1 cellular context compared by ENCODE assay signal in the genomic region with DNA sequence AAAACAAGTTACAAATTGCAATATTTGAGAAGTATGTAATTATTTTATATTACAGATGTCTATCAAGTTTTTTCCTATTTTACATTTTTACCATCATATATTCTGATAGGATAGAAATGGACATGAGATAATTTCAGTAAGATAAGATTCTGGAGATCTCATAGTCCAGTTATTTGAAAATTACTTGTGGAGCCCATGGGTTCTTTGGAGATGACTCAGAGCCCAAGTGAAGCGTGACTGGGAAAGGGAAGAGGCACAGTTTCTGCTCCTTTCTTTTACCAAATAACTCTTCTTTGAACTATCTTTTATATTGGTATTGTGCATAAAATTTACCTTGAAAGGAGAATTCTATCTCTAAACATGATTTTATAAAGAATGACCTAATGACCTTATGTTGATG.
TF ChIP-seq lines count a peak whose summit lies in the region.

No MANE protein-coding gene starts in this region.

TF ChIP-seq in SK-N-SH treated with all-trans-retinoic acid at 6 μM for 48 hours, 23 proteins besides CTCF, POLR2A, EP300 and RAD21 (continued from another document):
- TF ChIP-seq, protein P1, sequence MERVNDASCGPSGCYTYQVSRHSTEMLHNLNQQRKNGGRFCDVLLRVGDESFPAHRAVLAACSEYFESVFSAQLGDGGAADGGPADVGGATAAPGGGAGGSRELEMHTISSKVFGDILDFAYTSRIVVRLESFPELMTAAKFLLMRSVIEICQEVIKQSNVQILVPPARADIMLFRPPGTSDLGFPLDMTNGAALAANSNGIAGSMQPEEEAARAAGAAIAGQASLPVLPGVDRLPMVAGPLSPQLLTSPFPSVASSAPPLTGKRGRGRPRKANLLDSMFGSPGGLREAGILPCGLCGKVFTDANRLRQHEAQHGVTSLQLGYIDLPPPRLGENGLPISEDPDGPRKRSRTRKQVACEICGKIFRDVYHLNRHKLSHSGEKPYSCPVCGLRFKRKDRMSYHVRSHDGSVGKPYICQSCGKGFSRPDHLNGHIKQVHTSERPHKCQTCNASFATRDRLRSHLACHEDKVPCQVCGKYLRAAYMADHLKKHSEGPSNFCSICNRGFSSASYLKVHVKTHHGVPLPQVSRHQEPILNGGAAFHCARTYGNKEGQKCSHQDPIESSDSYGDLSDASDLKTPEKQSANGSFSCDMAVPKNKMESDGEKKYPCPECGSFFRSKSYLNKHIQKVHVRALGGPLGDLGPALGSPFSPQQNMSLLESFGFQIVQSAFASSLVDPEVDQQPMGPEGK (CRISPR knock-in tag; IDR thresholded peaks at IDR 0.05; ENCODE audit: borderline replicate concordance), result no peak
- TF ChIP-seq TCF4 (CRISPR knock-in tag; IDR thresholded peaks at IDR 0.05; ENCODE audit: borderline replicate concordance) (no peak), CSDC2 (CRISPR knock-in tag; IDR thresholded peaks at IDR 0.05) (no peak), ZFP30 (CRISPR knock-in tag; IDR thresholded peaks at IDR 0.05) (no peak), BACH2 (CRISPR knock-in tag; IDR thresholded peaks at IDR 0.05; ENCODE audit: borderline replicate concordance) (no peak), ESRRG (CRISPR knock-in tag; IDR thresholded peaks at IDR 0.05) (no peak), ZNF565 (CRISPR knock-in tag; conservative IDR thresholded peaks at IDR 0.05; ENCODE audit: low read depth) (no peak), ZFP3 (CRISPR knock-in tag; IDR thresholded peaks at IDR 0.05) (no peak), ARNTL (CRISPR knock-in tag; IDR thresholded peaks at IDR 0.05; ENCODE audit: borderline replicate concordance, low read depth) (no peak), RARB (CRISPR knock-in tag; IDR thresholded peaks at IDR 0.05) (no peak), ZNF8 (CRISPR knock-in tag; IDR thresholded peaks at IDR 0.05) (no peak), SNAI2 (CRISPR knock-in tag; IDR thresholded peaks at IDR 0.05) (no peak), OSR1 (CRISPR knock-in tag; IDR thresholded peaks at IDR 0.05) (no peak), ISL1 (CRISPR knock-in tag; IDR thresholded peaks at IDR 0.05) (no peak), ZC3H10 (CRISPR knock-in tag; IDR thresholded peaks at IDR 0.05) (no peak), PPARA (CRISPR knock-in tag; IDR thresholded peaks at IDR 0.05; ENCODE audit: borderline replicate concordance) (no peak)
- TF ChIP-seq, protein P2, sequence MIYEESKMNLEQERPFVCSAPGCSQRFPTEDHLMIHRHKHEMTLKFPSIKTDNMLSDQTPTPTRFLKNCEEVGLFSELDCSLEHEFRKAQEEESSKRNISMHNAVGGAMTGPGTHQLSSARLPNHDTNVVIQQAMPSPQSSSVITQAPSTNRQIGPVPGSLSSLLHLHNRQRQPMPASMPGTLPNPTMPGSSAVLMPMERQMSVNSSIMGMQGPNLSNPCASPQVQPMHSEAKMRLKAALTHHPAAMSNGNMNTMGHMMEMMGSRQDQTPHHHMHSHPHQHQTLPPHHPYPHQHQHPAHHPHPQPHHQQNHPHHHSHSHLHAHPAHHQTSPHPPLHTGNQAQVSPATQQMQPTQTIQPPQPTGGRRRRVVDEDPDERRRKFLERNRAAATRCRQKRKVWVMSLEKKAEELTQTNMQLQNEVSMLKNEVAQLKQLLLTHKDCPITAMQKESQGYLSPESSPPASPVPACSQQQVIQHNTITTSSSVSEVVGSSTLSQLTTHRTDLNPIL (CRISPR knock-in tag; IDR thresholded peaks at IDR 0.05; ENCODE audit: low read depth), result no peak
TF ChIP-seq in SK-N-SH treated with all-trans-retinoic acid at 6 μM for 48 hours: peak in this region for 0.
